In the genomic region with DNA sequence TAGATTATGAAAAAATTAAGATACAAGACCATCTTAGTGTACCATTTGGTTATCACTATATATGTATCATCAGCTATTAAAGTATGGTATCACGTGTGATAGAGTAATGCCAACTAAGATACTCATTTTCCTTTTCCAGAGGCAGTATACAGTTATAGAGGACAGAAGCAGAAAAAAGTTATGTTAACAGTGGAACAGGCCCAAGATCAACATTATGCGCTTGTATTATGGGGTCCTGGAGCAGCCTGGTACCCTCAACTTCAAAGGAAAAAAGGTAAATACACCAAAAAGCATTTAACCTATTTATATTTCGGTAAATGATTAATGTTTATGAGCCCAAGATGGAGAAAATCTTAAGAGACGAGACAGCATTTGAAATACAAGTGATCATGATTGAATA, we compare ENCODE assay signal across 4 cellular contexts. TPM values are rescaled to one million over a fixed set of nuclear protein-coding genes. Genes with fewer than 3 reads are reported as not detected.
"Had no signal": no experiment of that assay in that cellular context is flagged by ENCODE, and none has a peak within 500 bp of the region (broad histone marks: within the 10 kb centered on the region; RNA-seq: fewer than 3 reads in every experiment).

No MANE protein-coding gene starts in this region.

RNA-seq across cellular contexts. Expression of gene SYT15B, which starts 52.9 kb away (rescaled TPM):
- total RNA-seq: HT-29, HT1080 had no signal
- polyA plus RNA-seq: IgD-negative memory B cell, K562 had no signal
